Comparison of ENCODE assay signal across 18 cellular contexts in genomic region chr10:15103513-15103912, GRCh38. TPM values are rescaled to one million over a fixed set of nuclear protein-coding genes. Genes with fewer than 3 reads are reported as not detected.
DNase-seq lines count a peak whose midpoint lies in the region; ATAC-seq, FAIRE-seq and TF ChIP-seq lines count a peak whose summit lies in the region.
"Had no signal": no experiment of that assay in that cellular context is flagged by ENCODE, and none has a peak within 500 bp of the region (broad histone marks: within the 10 kb centered on the region; RNA-seq: fewer than 3 reads in every experiment).

No MANE protein-coding gene starts in this region.

- H3K4me1 ChIP-seq in testis = peaks cover 7% of the 10 kb centered on the region
- H3K4me1 ChIP-seq: BE2C had no signal

- POLR2A ChIA-PET in activated CD4-positive, alpha-beta T cell treated with anti-CD3 and anti-CD28 coated beads for 36 hours (lab: Charles Lee) = interaction anchor here (0.7 kb wide), 1 partner anchor 18 kb away, joined by 3 read pairs; no protein-coding TSS in a partner anchor

- no peak overlapping the region for H3K4me3 Mint-ChIP-seq in activated CD4-positive, alpha-beta T cell treated with anti-CD3 and anti-CD28 coated beads for 36 hours
- H3K4me3 Mint-ChIP-seq in activated naive CD8-positive, alpha-beta T cell = no peak overlapping the region
- H3K4me3 Mint-ChIP-seq in activated naive CD8-positive, alpha-beta T cell treated with anti-CD3 and anti-CD28 coated beads, Interleukin-2, amount 50 U/mL, for 24 hours = no peak overlapping the region
- peak overlapping the region; percentile 10 for H3K4me3 Mint-ChIP-seq in endothelial cell (ENCODE audit: unreplicated experiment)
- H3K4me3 Mint-ChIP-seq: CD4-positive, alpha-beta T cell had no signal

- H3K4me3 ChIP-seq in testis = no peak overlapping the region

- DNase-seq in activated CD4-positive, alpha-beta T cell treated with anti-CD3 and anti-CD28 coated beads for 36 hours = no peak
- DNase-seq in activated CD4-positive, alpha-beta T cell treated with anti-CD3 and anti-CD28 coated beads for 1 hour = no peak
- DNase-seq in activated naive CD8-positive, alpha-beta T cell treated with anti-CD3 and anti-CD28 coated beads, Interleukin-2, amount 50 U/mL, for 24 hours = no peak
- DNase-seq in endothelial cell (ENCODE audit: low spot score) (no peak), testis (peak; percentile 7), D721Med (ENCODE audit: insufficient read length, low spot score) (no peak)
- DNase-seq: BE2C; CD4-positive, alpha-beta T cell; H7; NCI-H1048; NCI-H1436 treated with DMSO at 0.1 percent for 48 hours; NCI-H2029 treated with DMSO at 0.1 percent for 48 hours; NCI-H2171 treated with DMSO at 0.1 percent for 48 hours; NCI-H446 treated with DMSO at 0.1 percent for 48 hours; RPMI8226 had no signal

- FAIRE-seq in D721Med (lab: Jason Lieb, UNC) = no peak

- CTCF ChIA-PET in activated CD4-positive, alpha-beta T cell treated with anti-CD3 and anti-CD28 coated beads for 36 hours (lab: Charles Lee) = interaction anchor here (0.7 to 1.8 kb wide), 4 partner anchors 9 to 112 kb away, joined by 3 to 4 read pairs (median 3); no protein-coding TSS in a partner anchor

- no peak overlapping the region for H3K27ac ChIP-seq in testis
- H3K27ac ChIP-seq: 22Rv1 had no signal

- H3K27me3 Mint-ChIP-seq in activated CD4-positive, alpha-beta T cell treated with anti-CD3 and anti-CD28 coated beads for 36 hours = no peaks in the 10 kb centered on the region
- no peaks in the 10 kb centered on the region for H3K27me3 Mint-ChIP-seq in activated naive CD8-positive, alpha-beta T cell
- H3K27me3 Mint-ChIP-seq in activated naive CD8-positive, alpha-beta T cell treated with anti-CD3 and anti-CD28 coated beads, Interleukin-2, amount 50 U/mL, for 24 hours = no peaks in the 10 kb centered on the region
- peaks cover 2% of the 10 kb centered on the region for H3K27me3 Mint-ChIP-seq in endothelial cell (ENCODE audit: unreplicated experiment)
- H3K27me3 Mint-ChIP-seq: CD4-positive, alpha-beta T cell had no signal

- 79 to 83% methylated on average over 9 of the region's 9 CpGs for WGBS in testis, 2 donors

- peak overlapping the region; percentile 17 for H3K27ac Mint-ChIP-seq in activated CD4-positive, alpha-beta T cell treated with anti-CD3 and anti-CD28 coated beads for 36 hours
- peak overlapping the region; percentile 28 for H3K27ac Mint-ChIP-seq in activated naive CD8-positive, alpha-beta T cell
- no peak overlapping the region for H3K27ac Mint-ChIP-seq in activated naive CD8-positive, alpha-beta T cell treated with anti-CD3 and anti-CD28 coated beads, Interleukin-2, amount 50 U/mL, for 24 hours
- peak overlapping the region; percentile 55 for H3K27ac Mint-ChIP-seq in endothelial cell (ENCODE audit: unreplicated experiment)

- no peak for ATAC-seq in activated CD4-positive, alpha-beta T cell treated with anti-CD3 and anti-CD28 coated beads for 36 hours
- no peak for ATAC-seq in activated naive CD8-positive, alpha-beta T cell treated with anti-CD3 and anti-CD28 coated beads, Interleukin-2, amount 50 U/mL, for 24 hours
- no peak for ATAC-seq in GM18868 (IDR thresholded peaks at IDR 0.05; ENCODE audit: unreplicated experiment)

- no peak for TF ChIP-seq POLR2A in testis (IDR thresholded peaks at IDR 0.05)

- no peak for TF ChIP-seq CTCF in endothelial cell (IDR thresholded peaks at IDR 0.05; ENCODE audit: unreplicated experiment)
- no peak for TF ChIP-seq CTCF in testis (IDR thresholded peaks at IDR 0.05)
- no peak for TF ChIP-seq CTCF in D721Med (IDR thresholded peaks at IDR 0.05; ENCODE audit: insufficient read depth, missing control alignments)

- H3K4me1 Mint-ChIP-seq in activated CD4-positive, alpha-beta T cell treated with anti-CD3 and anti-CD28 coated beads for 36 hours = peaks cover 23% of the 10 kb centered on the region
- peaks cover 23% of the 10 kb centered on the region for H3K4me1 Mint-ChIP-seq in activated naive CD8-positive, alpha-beta T cell (ENCODE audit: low read depth)
- peaks cover 18% of the 10 kb centered on the region for H3K4me1 Mint-ChIP-seq in activated naive CD8-positive, alpha-beta T cell treated with anti-CD3 and anti-CD28 coated beads, Interleukin-2, amount 50 U/mL, for 24 hours
- no peaks in the 10 kb centered on the region for H3K4me1 Mint-ChIP-seq in endothelial cell (ENCODE audit: unreplicated experiment)

- no peaks in the 10 kb centered on the region for H3K9me3 Mint-ChIP-seq in activated CD4-positive, alpha-beta T cell treated with anti-CD3 and anti-CD28 coated beads for 36 hours (ENCODE audit: low read depth)
- H3K9me3 Mint-ChIP-seq in activated naive CD8-positive, alpha-beta T cell (ENCODE audit: low read depth) = no peaks in the 10 kb centered on the region
- H3K9me3 Mint-ChIP-seq in activated naive CD8-positive, alpha-beta T cell treated with anti-CD3 and anti-CD28 coated beads, Interleukin-2, amount 50 U/mL, for 24 hours = no peaks in the 10 kb centered on the region
- H3K9me3 Mint-ChIP-seq in endothelial cell (ENCODE audit: unreplicated experiment) = no peaks in the 10 kb centered on the region
- H3K9me3 Mint-ChIP-seq: CD4-positive, alpha-beta T cell had no signal

- H3K9me3 ChIP-seq in testis = no peaks in the 10 kb centered on the region
- H3K9me3 ChIP-seq: BE2C had no signal

- peaks cover 61% of the 10 kb centered on the region for H3K36me3 Mint-ChIP-seq in activated CD4-positive, alpha-beta T cell treated with anti-CD3 and anti-CD28 coated beads for 36 hours (ENCODE audit: low read depth)
- peaks cover 5% of the 10 kb centered on the region for H3K36me3 Mint-ChIP-seq in activated naive CD8-positive, alpha-beta T cell
- H3K36me3 Mint-ChIP-seq in activated naive CD8-positive, alpha-beta T cell treated with anti-CD3 and anti-CD28 coated beads, Interleukin-2, amount 50 U/mL, for 24 hours (ENCODE audit: low read depth) = peaks cover 45% of the 10 kb centered on the region
- peaks cover 16% of the 10 kb centered on the region for H3K36me3 Mint-ChIP-seq in endothelial cell (ENCODE audit: low read depth, unreplicated experiment)

- intact Hi-C loops in activated CD4-positive, alpha-beta T cell treated with anti-CD3 and anti-CD28 coated beads for 36 hours (cut with DNase I, micrococcal nuclease) = no loop called here
- intact Hi-C loops in testis (cut with DNase I; ENCODE audit: low total_unique reads) = no loop called here

- no peaks in the 10 kb centered on the region for H3K36me3 ChIP-seq in testis (ENCODE audit: low read depth, missing control alignments)

- no peaks in the 10 kb centered on the region for H3K27me3 ChIP-seq in testis
- H3K27me3 ChIP-seq: BE2C had no signal

RNA-seq across cellular contexts. Expression of gene RPP38, which starts 6.4 kb away (rescaled TPM):
- 10 to 100 TPM; 26.1 to 27.1 TPM for total RNA-seq in activated CD4-positive, alpha-beta T cell treated with anti-CD3 and anti-CD28 coated beads for 36 hours
- total RNA-seq in endothelial cell (ENCODE audit: unreplicated experiment) = 13.0 TPM
- 10 to 100 TPM; 30.3 to 41.4 TPM for total RNA-seq in testis
- polyA plus RNA-seq in testis (ENCODE audit: insufficient read depth, low read depth, low replicate concordance) = 73.4 TPM

RNA-seq across cellular contexts. Expression of gene ACBD7, which starts 14.9 kb away (rescaled TPM):
- 1 to 10 TPM; 2.4 to 2.6 TPM for total RNA-seq in activated CD4-positive, alpha-beta T cell treated with anti-CD3 and anti-CD28 coated beads for 36 hours
- total RNA-seq in endothelial cell (ENCODE audit: unreplicated experiment) = 0.33 TPM
- 1 to 10 TPM; 6.6 to 7.7 TPM for total RNA-seq in testis
- polyA plus RNA-seq in testis (ENCODE audit: insufficient read depth, low read depth, low replicate concordance) = 5.6 TPM

RNA-seq across cellular contexts. Expression of gene OLAH, which starts 59.8 kb away (rescaled TPM):
- under 1 TPM; 0.16 to 0.90 TPM for total RNA-seq in activated CD4-positive, alpha-beta T cell treated with anti-CD3 and anti-CD28 coated beads for 36 hours
- total RNA-seq in endothelial cell (ENCODE audit: unreplicated experiment) = 0.54 TPM
- 10 to 100 TPM in 1 of 2 donors, 1 to 10 TPM in 1; 6.1 to 11.1 TPM for total RNA-seq in testis
- 50.6 TPM for polyA plus RNA-seq in testis (ENCODE audit: insufficient read depth, low read depth, low replicate concordance)
- total RNA-seq: H7 had no signal
